Comparison of ENCODE assay signal across 1 cellular context in genomic region chr10:125661418-125661941, GRCh38.
TF ChIP-seq lines count a peak whose summit lies in the region.

No MANE protein-coding gene starts in this region.

TF ChIP-seq in GM23338, 12 proteins besides CTCF, POLR2A, EP300 and RAD21 (continued from another document):
- no peak for TF ChIP-seq REST (IDR thresholded peaks at IDR 0.05; ENCODE audit: unreplicated experiment)
